In the genomic region with DNA sequence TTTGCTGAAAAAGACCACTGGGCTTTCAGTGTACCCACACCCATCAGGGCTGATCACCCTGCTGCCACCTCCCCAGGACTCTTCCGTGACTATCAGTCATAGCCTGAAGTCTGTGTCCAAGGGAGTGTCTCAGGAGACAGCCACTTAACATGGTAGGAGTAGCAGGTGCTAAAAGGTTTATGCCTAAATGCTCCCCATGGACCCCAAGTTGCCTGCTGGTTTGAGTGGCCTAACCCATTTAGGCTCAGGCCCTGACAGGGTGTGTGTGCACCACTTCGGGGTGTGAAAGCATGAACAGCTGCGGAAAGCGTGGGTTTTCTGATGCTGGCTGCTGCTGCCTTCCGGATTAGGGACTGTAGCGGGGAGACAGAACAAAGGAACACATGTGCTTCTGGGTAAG, we compare ENCODE assay signal across 19 cellular contexts.
DNase-seq lines count a peak whose midpoint lies in the region; ATAC-seq and TF ChIP-seq lines count a peak whose summit lies in the region.
"Had no signal": no experiment of that assay in that cellular context is flagged by ENCODE, and none has a peak within 500 bp of the region (broad histone marks: within the 10 kb centered on the region; RNA-seq: fewer than 3 reads in every experiment).

No MANE protein-coding gene starts in this region.

- peaks cover 12% of the 10 kb centered on the region for H3K36me3 Mint-ChIP-seq in GM23338 (ENCODE audit: low read depth)
- peaks cover 24% of the 10 kb centered on the region for H3K36me3 Mint-ChIP-seq in mesothelial cell of epicardium

- no peaks in the 10 kb centered on the region for H3F3A ChIP-seq in GM23338 (replicated peaks; ENCODE audit: low read depth)

- peak overlapping the region; percentile 60 for H3K27ac ChIP-seq in BLaER1
- H3K27ac ChIP-seq in GM23338 (ENCODE audit: low read depth) = 0 out of 2 replicates have a peak overlapping the region, but pooled peaks have one; percentile 48
- H3K27ac ChIP-seq in caudate nucleus (ENCODE audit: low read depth, low read length) = no peak overlapping the region
- H3K27ac ChIP-seq: parathyroid adenoma, suprapubic skin had no signal

- H3K4me3 Mint-ChIP-seq in GM23338 = no peak overlapping the region
- no peak overlapping the region for H3K4me3 Mint-ChIP-seq in mesothelial cell of epicardium
- H3K4me3 Mint-ChIP-seq: H9; T-helper 1 cell treated with Interleukin-12 subunit alpha and Interleukin-12 subunit beta and Interleukin-4 antibody, amounts not matched to agents 30 μg/mL and 1 μg/mL, for 36 hours had no signal

- no peak overlapping the region for H2AFZ ChIP-seq in GM23338
- H2AFZ ChIP-seq: parathyroid adenoma had no signal

- no peak overlapping the region for H3K4me3 ChIP-seq in BLaER1
- H3K4me3 ChIP-seq in GM23338 = no peak overlapping the region
- H3K4me3 ChIP-seq: suprapubic skin had no signal

- no peak overlapping the region for H3K9ac ChIP-seq in BLaER1
- H3K9ac ChIP-seq: parathyroid adenoma had no signal

- H3K4me1 ChIP-seq in BLaER1 (peaks cover 46% of the 10 kb centered on the region), GM23338 (ENCODE audit: insufficient read depth) (no peaks in the 10 kb centered on the region)

- H3K79me2 ChIP-seq in GM23338 (replicated peaks; ENCODE audit: insufficient read depth) = no peaks in the 10 kb centered on the region
- H3K79me2 ChIP-seq: parathyroid adenoma had no signal

- H3K27me3 ChIP-seq in BLaER1 (no peaks in the 10 kb centered on the region), GM23338 (ENCODE audit: insufficient read depth) (no peaks in the 10 kb centered on the region)
- H3K27me3 ChIP-seq: suprapubic skin had no signal

- H3K36me3 ChIP-seq in BLaER1 = peaks cover 53% of the 10 kb centered on the region
- H3K36me3 ChIP-seq in GM23338 (ENCODE audit: insufficient read depth) = peaks cover 7% of the 10 kb centered on the region; the same call in 1 of the 2 replicates

- ATAC-seq in GM23338 (no peak), GM18858 (IDR thresholded peaks at IDR 0.05; ENCODE audit: unreplicated experiment) (no peak)
- ATAC-seq: left ventricle myocardium superior had no signal

- H3K9me3 ChIP-seq in BLaER1 = no peaks in the 10 kb centered on the region
- H3K9me3 ChIP-seq: suprapubic skin had no signal

- DNase-seq in GM23338 (ENCODE audit: low spot score) = no peak
- peak; percentile 3 for DNase-seq in NCI-H524 treated with DMSO at 0.1 percent for 48 hours (lab: John Stamatoyannopoulos, UW)
- DNase-seq in mesothelial cell of epicardium (ENCODE audit: low spot score in 2 of 2, unreplicated experiment in 2 of 2) = no peak
- no peak for DNase-seq in ecto neural progenitor cell (ENCODE audit: low spot score)
- DNase-seq in caudate nucleus (lab: John Stamatoyannopoulos, UW) = no peak
- DNase-seq: activated effector memory CD4-positive, alpha-beta T cell treated with Interleukin-2 at 50 U/mL for 16 hours; cerebellar nuclear complex; effector memory CD4-positive, alpha-beta T cell; H9; left ventricle myocardium superior; NCI-H446 treated with DMSO at 0.1 percent for 48 hours; SHP77; small intestine; stimulated activated CD4-positive, alpha-beta T cell treated with anti-CD3 and anti-CD28 coated beads, Interleukin-4, amount 100 ng/mL, for 24 hours had no signal

- H3K27me3 Mint-ChIP-seq in GM23338 (ENCODE audit: insufficient read depth, low read depth, poor library complexity) = no peaks in the 10 kb centered on the region
- no peaks in the 10 kb centered on the region for H3K27me3 Mint-ChIP-seq in mesothelial cell of epicardium (ENCODE audit: low read depth)

- H4K20me1 ChIP-seq in BLaER1 = no peaks in the 10 kb centered on the region
- no peaks in the 10 kb centered on the region for H4K20me1 ChIP-seq in GM23338 (replicated peaks; ENCODE audit: insufficient read depth)

- H3K9me3 Mint-ChIP-seq in GM23338 (no peaks in the 10 kb centered on the region), mesothelial cell of epicardium (no peaks in the 10 kb centered on the region)
- H3K9me3 Mint-ChIP-seq: H9 had no signal

- no peaks in the 10 kb centered on the region for H3K9me2 ChIP-seq in GM23338 (ENCODE audit: insufficient read depth)

- H3K4me2 ChIP-seq in BLaER1 (peak overlapping the region; percentile 47), GM23338 (no peak overlapping the region)

- no peak overlapping the region; the same call in 1 of the 2 replicates for H3K27ac Mint-ChIP-seq in GM23338
- H3K27ac Mint-ChIP-seq in mesothelial cell of epicardium = peak overlapping the region; percentile 26
- H3K27ac Mint-ChIP-seq: T-helper 1 cell treated with Interleukin-12 subunit alpha and Interleukin-12 subunit beta and Interleukin-4 antibody, amounts not matched to agents 30 μg/mL and 1 μg/mL, for 36 hours had no signal

- peaks cover 14% of the 10 kb centered on the region for H3K4me1 Mint-ChIP-seq in GM23338
- peaks cover 73% of the 10 kb centered on the region for H3K4me1 Mint-ChIP-seq in mesothelial cell of epicardium

- TF ChIP-seq CTCF in GM23338 (conservative IDR thresholded peaks at IDR 0.05; ENCODE audit: low read depth in 2 of 2) (no peak), mesothelial cell of epicardium (IDR thresholded peaks at IDR 0.05; ENCODE audit: unreplicated experiment) (no peak)

TF ChIP-seq in GM23338, 12 proteins besides CTCF, POLR2A, EP300 and RAD21 (continues in another document):
- TF ChIP-seq, protein P1, sequence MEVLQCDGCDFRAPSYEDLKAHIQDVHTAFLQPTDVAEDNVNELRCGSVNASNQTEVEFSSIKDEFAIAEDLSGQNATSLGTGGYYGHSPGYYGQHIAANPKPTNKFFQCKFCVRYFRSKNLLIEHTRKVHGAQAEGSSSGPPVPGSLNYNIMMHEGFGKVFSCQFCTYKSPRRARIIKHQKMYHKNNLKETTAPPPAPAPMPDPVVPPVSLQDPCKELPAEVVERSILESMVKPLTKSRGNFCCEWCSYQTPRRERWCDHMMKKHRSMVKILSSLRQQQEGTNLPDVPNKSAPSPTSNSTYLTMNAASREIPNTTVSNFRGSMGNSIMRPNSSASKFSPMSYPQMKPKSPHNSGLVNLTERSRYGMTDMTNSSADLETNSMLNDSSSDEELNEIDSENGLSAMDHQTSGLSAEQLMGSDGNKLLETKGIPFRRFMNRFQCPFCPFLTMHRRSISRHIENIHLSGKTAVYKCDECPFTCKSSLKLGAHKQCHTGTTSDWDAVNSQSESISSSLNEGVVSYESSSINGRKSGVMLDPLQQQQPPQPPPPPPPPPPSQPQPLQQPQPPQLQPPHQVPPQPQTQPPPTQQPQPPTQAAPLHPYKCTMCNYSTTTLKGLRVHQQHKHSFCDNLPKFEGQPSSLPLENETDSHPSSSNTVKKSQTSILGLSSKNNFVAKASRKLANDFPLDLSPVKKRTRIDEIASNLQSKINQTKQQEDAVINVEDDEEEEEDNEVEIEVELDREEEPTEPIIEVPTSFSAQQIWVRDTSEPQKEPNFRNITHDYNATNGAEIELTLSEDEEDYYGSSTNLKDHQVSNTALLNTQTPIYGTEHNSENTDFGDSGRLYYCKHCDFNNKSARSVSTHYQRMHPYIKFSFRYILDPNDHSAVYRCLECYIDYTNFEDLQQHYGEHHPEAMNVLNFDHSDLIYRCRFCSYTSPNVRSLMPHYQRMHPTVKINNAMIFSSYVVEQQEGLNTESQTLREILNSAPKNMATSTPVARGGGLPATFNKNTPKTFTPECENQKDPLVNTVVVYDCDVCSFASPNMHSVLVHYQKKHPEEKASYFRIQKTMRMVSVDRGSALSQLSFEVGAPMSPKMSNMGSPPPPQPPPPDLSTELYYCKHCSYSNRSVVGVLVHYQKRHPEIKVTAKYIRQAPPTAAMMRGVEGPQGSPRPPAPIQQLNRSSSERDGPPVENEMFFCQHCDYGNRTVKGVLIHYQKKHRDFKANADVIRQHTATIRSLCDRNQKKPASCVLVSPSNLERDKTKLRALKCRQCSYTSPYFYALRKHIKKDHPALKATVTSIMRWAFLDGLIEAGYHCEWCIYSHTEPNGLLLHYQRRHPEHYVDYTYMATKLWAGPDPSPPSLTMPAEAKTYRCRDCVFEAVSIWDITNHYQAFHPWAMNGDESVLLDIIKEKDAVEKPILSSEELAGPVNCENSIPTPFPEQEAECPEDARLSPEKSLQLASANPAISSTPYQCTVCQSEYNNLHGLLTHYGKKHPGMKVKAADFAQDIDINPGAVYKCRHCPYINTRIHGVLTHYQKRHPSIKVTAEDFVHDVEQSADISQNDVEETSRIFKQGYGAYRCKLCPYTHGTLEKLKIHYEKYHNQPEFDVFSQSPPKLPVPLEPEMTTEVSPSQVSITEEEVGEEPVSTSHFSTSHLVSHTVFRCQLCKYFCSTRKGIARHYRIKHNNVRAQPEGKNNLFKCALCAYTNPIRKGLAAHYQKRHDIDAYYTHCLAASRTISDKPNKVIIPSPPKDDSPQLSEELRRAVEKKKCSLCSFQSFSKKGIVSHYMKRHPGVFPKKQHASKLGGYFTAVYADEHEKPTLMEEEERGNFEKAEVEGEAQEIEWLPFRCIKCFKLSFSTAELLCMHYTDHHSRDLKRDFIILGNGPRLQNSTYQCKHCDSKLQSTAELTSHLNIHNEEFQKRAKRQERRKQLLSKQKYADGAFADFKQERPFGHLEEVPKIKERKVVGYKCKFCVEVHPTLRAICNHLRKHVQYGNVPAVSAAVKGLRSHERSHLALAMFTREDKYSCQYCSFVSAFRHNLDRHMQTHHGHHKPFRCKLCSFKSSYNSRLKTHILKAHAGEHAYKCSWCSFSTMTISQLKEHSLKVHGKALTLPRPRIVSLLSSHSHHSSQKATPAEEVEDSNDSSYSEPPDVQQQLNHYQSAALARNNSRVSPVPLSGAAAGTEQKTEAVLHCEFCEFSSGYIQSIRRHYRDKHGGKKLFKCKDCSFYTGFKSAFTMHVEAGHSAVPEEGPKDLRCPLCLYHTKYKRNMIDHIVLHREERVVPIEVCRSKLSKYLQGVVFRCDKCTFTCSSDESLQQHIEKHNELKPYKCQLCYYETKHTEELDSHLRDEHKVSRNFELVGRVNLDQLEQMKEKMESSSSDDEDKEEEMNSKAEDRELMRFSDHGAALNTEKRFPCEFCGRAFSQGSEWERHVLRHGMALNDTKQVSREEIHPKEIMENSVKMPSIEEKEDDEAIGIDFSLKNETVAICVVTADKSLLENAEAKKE (CRISPR knock-in tag; IDR thresholded peaks at IDR 0.05) = no peak
